ENCODE assay signal across 13 cellular contexts in the genomic region with DNA sequence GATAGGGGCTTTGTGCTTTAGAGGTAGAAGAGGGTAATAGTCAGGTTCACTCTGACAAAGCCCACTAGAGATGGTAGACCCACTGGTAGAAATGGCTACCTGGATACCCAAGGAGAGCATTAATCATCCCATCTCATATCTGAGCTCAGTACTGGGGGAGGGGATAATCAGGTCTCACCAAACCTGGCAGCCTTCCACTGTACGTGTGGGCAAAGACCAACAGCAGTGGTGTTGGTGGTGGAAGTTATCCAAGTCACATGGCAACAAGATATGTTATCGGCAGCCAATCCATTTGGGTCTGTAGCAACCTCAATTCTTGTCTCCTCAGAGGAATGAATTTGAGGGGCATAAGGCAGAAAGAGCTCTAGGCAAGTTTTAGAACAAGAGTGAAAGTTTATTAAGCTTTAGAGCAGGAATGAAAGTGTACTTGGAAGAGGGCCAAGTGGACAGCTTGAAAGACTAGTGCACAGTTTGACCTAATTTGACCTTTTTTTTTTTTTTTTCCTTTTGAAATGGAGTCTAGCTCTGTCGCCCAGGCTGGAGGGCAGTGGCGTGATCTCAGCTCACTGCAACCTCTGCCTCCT.
DNase-seq lines count a peak whose midpoint lies in the region; ATAC-seq, FAIRE-seq and TF ChIP-seq lines count a peak whose summit lies in the region.
"Had no signal": no experiment of that assay in that cellular context is flagged by ENCODE, and none has a peak within 500 bp of the region (broad histone marks: within the 10 kb centered on the region; RNA-seq: fewer than 3 reads in every experiment).

No MANE protein-coding gene starts in this region.

- H3K9me3 ChIP-seq in K562 (replicated peaks; ENCODE audit: control insufficient read depth, insufficient read depth, low read depth, low read length) (no peaks in the 10 kb centered on the region), liver (ENCODE audit: control insufficient read depth in 4 of 4, low read length in 3 of 4) (no peaks in the 10 kb centered on the region)

- BruUV-seq in K562 (replicated peaks; lab: Mats Ljungman, UMichigan), result no TSS peak

- intact Hi-C loops in K562 (cut with micrococcal nuclease) (no loop called here), posterior vena cava (cut with DNase I) (no loop called here)

- H2AFZ ChIP-seq in K562 (ENCODE audit: low read depth, low read length), result no peak overlapping the region

- H4K20me1 ChIP-seq in K562 (replicated peaks; ENCODE audit: control insufficient read depth, insufficient read depth, low read length), result no peaks in the 10 kb centered on the region

- POLR2A ChIA-PET in K562 (lab: Yijun Ruan, JAX), result no interaction called here

- no peak overlapping the region for H3K9ac ChIP-seq in K562 (ENCODE audit: insufficient read depth in 1 of 2, low read depth in 2 of 2, low read length in 2 of 2)
- H3K9ac ChIP-seq in liver (ENCODE audit: low read depth in 1 of 2, low read length in 2 of 2), result no peak overlapping the region

- no peaks in the 10 kb centered on the region for H3K36me3 ChIP-seq in K562 (ENCODE audit: control insufficient read depth, insufficient read depth, low read length)
- no peaks in the 10 kb centered on the region for H3K36me3 ChIP-seq in liver (ENCODE audit: control insufficient read depth in 4 of 4, insufficient read depth in 3 of 4, low read depth in 1 of 4, low read length in 3 of 4)

- H3K27ac ChIP-seq in C4-2B, result peak overlapping the region; percentile 48
- H3K27ac ChIP-seq in K562 (ENCODE audit: extremely low read depth, low read depth, low read length), result no peak overlapping the region
- peak overlapping the region; percentile 30 to 56 for H3K27ac ChIP-seq in liver (ENCODE audit: low read depth in 1 of 2, low read length in 2 of 2)
- H3K27ac ChIP-seq: dorsolateral prefrontal cortex had no signal

- H3K9me1 ChIP-seq in K562 (ENCODE audit: control insufficient read depth, insufficient read depth, low read length), result no peaks in the 10 kb centered on the region

- TF ChIP-seq RAD21 in K562 (CRISPR knock-in tag; conservative IDR thresholded peaks at IDR 0.05 in 1 of 2, IDR thresholded peaks at IDR 0.05 in 1 of 2) (no peak), liver (IDR thresholded peaks at IDR 0.05) (peak in 1 of 2 donors; percentile 25)

- CTCF ChIA-PET in K562 (lab: Yijun Ruan, JAX; ENCODE audit: low intra/inter-chr PET ratio), result no interaction called here

- ATAC-seq in K562 (no peak), GM18517 (IDR thresholded peaks at IDR 0.05; ENCODE audit: unreplicated experiment) (no peak), HG03196 (IDR thresholded peaks at IDR 0.05; ENCODE audit: unreplicated experiment) (no peak)
- ATAC-seq: Right ventricle myocardium inferior had no signal

- H3K4me1 ChIP-seq in K562 (replicated peaks in 1 of 2; ENCODE audit: control insufficient read depth in 2 of 2, insufficient read depth in 2 of 2, low read length in 2 of 2) (no peaks in the 10 kb centered on the region), liver (ENCODE audit: control insufficient read depth in 4 of 4, insufficient read depth in 4 of 4, low read length in 3 of 4) (peaks cover 2 to 18% (median 9%) of the 10 kb centered on the region in 4 donors)

- 0% methylated on average over 3 of the region's 4 CpGs for WGBS in K562 (ENCODE audit: insufficient coverage, low coverage, missing lambda C conversion rate)
- WGBS in liver, result 19% methylated on average over 4 of the region's 4 CpGs

- in situ Hi-C loops in K562 (cut with MboI), result no loop called here

- TF ChIP-seq CTCF in C4-2B (conservative IDR thresholded peaks at IDR 0.05) (no peak), K562 (IDR thresholded peaks at IDR 0.05 in 2 of 3, conservative IDR thresholded peaks at IDR 0.05 in 1 of 3; ENCODE audit: insufficient read depth in 2 of 3, low read depth in 1 of 3, low read length in 3 of 3) (no peak), liver (IDR thresholded peaks at IDR 0.05; ENCODE audit: low read depth, low read length, missing input control) (no peak)

- H3K4me3 ChIP-seq in K562 (no peak overlapping the region), liver (ENCODE audit: low read depth in 1 of 3, low read length in 3 of 3) (no peak overlapping the region)
- H3K4me3 ChIP-seq: dorsolateral prefrontal cortex had no signal

- no peak for TF ChIP-seq EP300 in K562 (IDR thresholded peaks at IDR 0.05; ENCODE audit: low read length)

- TF ChIP-seq POLR2A in K562 (conservative IDR thresholded peaks at IDR 0.05), result no peak

- FAIRE-seq in K562 (lab: Jason Lieb, UNC), result no peak
- FAIRE-seq: D721Med had no signal

- H3K27me3 ChIP-seq in K562 (ENCODE audit: control insufficient read depth in 2 of 2, insufficient read depth in 2 of 2, low read length in 2 of 2) (no peaks in the 10 kb centered on the region), liver (ENCODE audit: control insufficient read depth in 4 of 4, insufficient read depth in 4 of 4, low read length in 3 of 4) (no peaks in the 10 kb centered on the region)
- H3K27me3 ChIP-seq: dorsolateral prefrontal cortex had no signal

- H3K4me2 ChIP-seq in K562 (ENCODE audit: insufficient read depth, low read length), result no peak overlapping the region

- no peaks in the 10 kb centered on the region for H3K79me2 ChIP-seq in K562 (ENCODE audit: control insufficient read depth, insufficient read depth, low read length)

- DNase-seq in HPDE6-E6E7 (ENCODE audit: extremely low spot score) (peak; percentile 39), K562 (ENCODE audit: extremely low read depth in 1 of 4, low spot score in 3 of 4) (no peak), posterior vena cava (ENCODE audit: low spot score) (no peak), cortex of kidney (lab: John Stamatoyannopoulos, UW) (no peak)
- DNase-seq: dorsolateral prefrontal cortex, KG1, left cardiac atrium had no signal

TF ChIP-seq in K562, 482 proteins besides CTCF, POLR2A, EP300 and RAD21:
- TF ChIP-seq NFIC (IDR thresholded peaks at IDR 0.05) (0 out of 2 replicates have a peak, but pooled peaks have one; percentile 29), ETV5 (CRISPR knock-in tag; IDR thresholded peaks at IDR 0.05; ENCODE audit: low read depth) (no peak), SOX6 (IDR thresholded peaks at IDR 0.05) (no peak)

TF ChIP-seq in liver, 16 proteins besides CTCF, POLR2A, EP300 and RAD21:
- TF ChIP-seq SP1 (IDR thresholded peaks at IDR 0.05), result peak; percentile 56
- TF ChIP-seq FOXA1 (IDR thresholded peaks at IDR 0.05), result peak; percentile 16
- TF ChIP-seq, protein P1, sequence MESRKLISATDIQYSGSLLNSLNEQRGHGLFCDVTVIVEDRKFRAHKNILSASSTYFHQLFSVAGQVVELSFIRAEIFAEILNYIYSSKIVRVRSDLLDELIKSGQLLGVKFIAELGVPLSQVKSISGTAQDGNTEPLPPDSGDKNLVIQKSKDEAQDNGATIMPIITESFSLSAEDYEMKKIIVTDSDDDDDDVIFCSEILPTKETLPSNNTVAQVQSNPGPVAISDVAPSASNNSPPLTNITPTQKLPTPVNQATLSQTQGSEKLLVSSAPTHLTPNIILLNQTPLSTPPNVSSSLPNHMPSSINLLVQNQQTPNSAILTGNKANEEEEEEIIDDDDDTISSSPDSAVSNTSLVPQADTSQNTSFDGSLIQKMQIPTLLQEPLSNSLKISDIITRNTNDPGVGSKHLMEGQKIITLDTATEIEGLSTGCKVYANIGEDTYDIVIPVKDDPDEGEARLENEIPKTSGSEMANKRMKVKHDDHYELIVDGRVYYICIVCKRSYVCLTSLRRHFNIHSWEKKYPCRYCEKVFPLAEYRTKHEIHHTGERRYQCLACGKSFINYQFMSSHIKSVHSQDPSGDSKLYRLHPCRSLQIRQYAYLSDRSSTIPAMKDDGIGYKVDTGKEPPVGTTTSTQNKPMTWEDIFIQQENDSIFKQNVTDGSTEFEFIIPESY (IDR thresholded peaks at IDR 0.05), result peak; percentile 46
- TF ChIP-seq NR2F2 (IDR thresholded peaks at IDR 0.05), result peak; percentile 77
- TF ChIP-seq HNF4G (IDR thresholded peaks at IDR 0.05), result peak; percentile 5
- TF ChIP-seq ATF3 (IDR thresholded peaks at IDR 0.05), result no peak
- no peak for TF ChIP-seq YY1 (IDR thresholded peaks at IDR 0.05)
- peak; percentile 73 to 86 for TF ChIP-seq RXRA (IDR thresholded peaks at IDR 0.05)
- TF ChIP-seq TAF1 (conservative IDR thresholded peaks at IDR 0.05), result no peak
- TF ChIP-seq GABPA (IDR thresholded peaks at IDR 0.05 in 1 of 2, conservative IDR thresholded peaks at IDR 0.05 in 1 of 2), result no peak
- TF ChIP-seq HNF4A (conservative IDR thresholded peaks at IDR 0.05), result peak; percentile 74 to 81
